ENCODE assay signal across 8 cellular contexts in the genomic region with DNA sequence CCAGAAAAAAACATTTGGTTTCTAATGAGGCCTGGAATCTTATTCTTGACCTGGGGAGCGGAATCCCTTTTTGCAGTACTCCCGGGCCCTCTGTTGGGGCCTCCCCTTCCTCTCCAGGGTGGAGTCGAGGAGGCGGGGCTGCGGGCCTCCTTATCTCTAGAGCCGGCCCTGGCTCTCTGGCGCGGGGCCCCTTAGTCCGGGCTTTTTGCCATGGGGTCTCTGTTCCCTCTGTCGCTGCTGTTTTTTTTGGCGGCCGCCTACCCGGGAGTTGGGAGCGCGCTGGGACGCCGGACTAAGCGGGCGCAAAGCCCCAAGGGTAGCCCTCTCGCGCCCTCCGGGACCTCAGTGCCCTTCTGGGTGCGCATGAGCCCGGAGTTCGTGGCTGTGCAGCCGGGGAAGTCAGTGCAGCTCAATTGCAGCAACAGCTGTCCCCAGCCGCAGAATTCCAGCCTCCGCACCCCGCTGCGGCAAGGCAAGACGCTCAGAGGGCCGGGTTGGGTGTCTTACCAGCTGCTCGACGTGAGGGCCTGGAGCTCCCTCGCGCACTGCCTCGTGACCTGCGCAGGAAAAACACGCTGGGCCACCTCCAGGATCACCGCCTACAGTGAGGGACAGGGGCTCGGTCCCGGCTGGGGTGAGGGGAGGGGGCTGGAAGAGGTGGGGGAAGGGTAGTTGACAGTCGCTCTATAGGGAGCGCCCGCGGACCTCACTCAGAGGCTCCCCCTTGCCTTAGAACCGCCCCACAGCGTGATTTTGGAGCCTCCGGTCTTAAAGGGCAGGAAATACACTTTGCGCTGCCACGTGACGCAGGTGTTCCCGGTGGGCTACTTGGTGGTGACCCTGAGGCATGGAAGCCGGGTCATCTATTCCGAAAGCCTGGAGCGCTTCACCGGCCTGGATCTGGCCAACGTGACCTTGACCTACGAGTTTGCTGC. TPM values are rescaled to one million over a fixed set of nuclear protein-coding genes. Genes with fewer than 3 reads are reported as not detected.
DNase-seq lines count a peak whose midpoint lies in the region; ATAC-seq and TF ChIP-seq lines count a peak whose summit lies in the region.

A gene with protein sequence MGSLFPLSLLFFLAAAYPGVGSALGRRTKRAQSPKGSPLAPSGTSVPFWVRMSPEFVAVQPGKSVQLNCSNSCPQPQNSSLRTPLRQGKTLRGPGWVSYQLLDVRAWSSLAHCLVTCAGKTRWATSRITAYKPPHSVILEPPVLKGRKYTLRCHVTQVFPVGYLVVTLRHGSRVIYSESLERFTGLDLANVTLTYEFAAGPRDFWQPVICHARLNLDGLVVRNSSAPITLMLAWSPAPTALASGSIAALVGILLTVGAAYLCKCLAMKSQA (plus strand): TSS at position 153 of the 935 bp plus-strand sequence. CDS start 58 bp downstream, at position 211.

- H3K9me3 ChIP-seq in SJCRH30 (replicated peaks), result no peaks in the 10 kb centered on the region; the same call in 1 of the 2 replicates
- no peaks in the 10 kb centered on the region for H3K9me3 ChIP-seq in endodermal cell (ENCODE audit: control insufficient read depth, low read length)
- no peaks in the 10 kb centered on the region for H3K9me3 ChIP-seq in Karpas-422 (ENCODE audit: low read length)

- peak within 1 kb of the TSS; percentile 38 for H3K4me3 Mint-ChIP-seq in endodermal cell

- TF ChIP-seq POLR2A in GM18951 (IDR thresholded peaks at IDR 0.05; ENCODE audit: extremely low read depth, insufficient read depth, insufficient read length), result peak; percentile 54

- DNase-seq in SJCRH30, result peak; percentile 89 to 90
- DNase-seq in endodermal cell, result peak; percentile 83
- no peak for DNase-seq in omental fat pad (ENCODE audit: low spot score)
- no peak for DNase-seq in D341Med (ENCODE audit: low spot score)
- no peak for DNase-seq in ureter (ENCODE audit: low spot score)
- no peak for DNase-seq in 8988T
- DNase-seq in Karpas-422, result no peak

- peak within 1 kb of the TSS; percentile 73 for H3K27ac ChIP-seq in SJCRH30
- no peak within 1 kb of the TSS for H3K27ac ChIP-seq in endodermal cell (ENCODE audit: low read depth, low read length)
- no peak within 1 kb of the TSS for H3K27ac ChIP-seq in Karpas-422 (ENCODE audit: low read length)

- no peaks in the 10 kb centered on the region for H3K9me2 ChIP-seq in Karpas-422 (replicated peaks; ENCODE audit: insufficient read depth, low read length)

- H2AFZ ChIP-seq in Karpas-422 (ENCODE audit: low read length), result no peak within 1 kb of the TSS

- no peaks in the 10 kb centered on the region for H3K36me3 Mint-ChIP-seq in endodermal cell (ENCODE audit: low read depth)

- TF ChIP-seq CTCF in endodermal cell (conservative IDR thresholded peaks at IDR 0.05), result no peak
- no peak for TF ChIP-seq CTCF in omental fat pad (IDR thresholded peaks at IDR 0.05)

- 13 to 15% methylated on average over 46 to 59 of the region's 59 CpGs for WGBS in endodermal cell (ENCODE audit: insufficient coverage in 1 of 2, insufficient read length in 1 of 2), 2 experiments

- H3K9me3 Mint-ChIP-seq in endodermal cell, result peaks cover 3% of the 10 kb centered on the region

- H3K4me1 ChIP-seq in SJCRH30 (peaks cover 3% of the 10 kb centered on the region; the same call in 1 of the 2 replicates), endodermal cell (ENCODE audit: control insufficient read depth, insufficient read depth, low read length) (peaks cover 3% of the 10 kb centered on the region), Karpas-422 (ENCODE audit: low read length) (peaks cover 30% of the 10 kb centered on the region)

- H3K9ac ChIP-seq in endodermal cell (ENCODE audit: extremely low read depth, low read length, poor library complexity, severe bottlenecking) (no peak within 1 kb of the TSS), Karpas-422 (ENCODE audit: low read length) (no peak within 1 kb of the TSS)

- no peaks in the 10 kb centered on the region for H3K79me2 ChIP-seq in Karpas-422 (ENCODE audit: low read length)

- in situ Hi-C loops in GM18951 (cut with MboI; ENCODE audit: low sequenced_read_pairs, unreplicated experiment), result no loop called here

- no peak within 1 kb of the TSS for H3K4me2 ChIP-seq in Karpas-422 (ENCODE audit: low read depth, low read length, poor library complexity, severe bottlenecking)

- no peaks in the 10 kb centered on the region for H3K27me3 ChIP-seq in SJCRH30
- H3K27me3 ChIP-seq in endodermal cell (ENCODE audit: control insufficient read depth, insufficient read depth, low read length, poor library complexity, severe bottlenecking), result peaks cover 69% of the 10 kb centered on the region
- no peaks in the 10 kb centered on the region for H3K27me3 ChIP-seq in Karpas-422 (ENCODE audit: low read length)

- H3K36me3 ChIP-seq in SJCRH30 (no peaks in the 10 kb centered on the region), endodermal cell (ENCODE audit: control insufficient read depth, insufficient read depth, low read length) (no peaks in the 10 kb centered on the region), Karpas-422 (ENCODE audit: insufficient read depth, low read length) (no peaks in the 10 kb centered on the region)

- no peaks in the 10 kb centered on the region for H4K20me1 ChIP-seq in Karpas-422 (ENCODE audit: insufficient read depth, low read depth, low read length)

- H3K27ac Mint-ChIP-seq in endodermal cell, result no peak within 1 kb of the TSS

- H3K4me3 ChIP-seq in SJCRH30 (peak within 1 kb of the TSS; percentile 59), endodermal cell (ENCODE audit: low read length) (no peak within 1 kb of the TSS), Karpas-422 (ENCODE audit: low read length) (no peak within 1 kb of the TSS)

- H3K27me3 Mint-ChIP-seq in endodermal cell (ENCODE audit: insufficient read depth), result peaks cover 71% of the 10 kb centered on the region

- peaks cover 10% of the 10 kb centered on the region for H3K4me1 Mint-ChIP-seq in endodermal cell

- peak; percentile 17 for ATAC-seq in omental fat pad (ENCODE audit: low FRiP score)

RNA-seq across cellular contexts. Expression of the gene that starts here (rescaled TPM):
- total RNA-seq in SJCRH30 (2014; rRNA removed; shearing (Covaris generic)), result 1.7 and 2.8 TPM in 2 replicates
- total RNA-seq in endodermal cell, result under 1 TPM in 1 of 2 donors, not detected in 1; 0.44 TPM
- 0.28 TPM for polyA plus RNA-seq in endodermal cell (2013, experiment 1 of 2)
- polyA plus RNA-seq in endodermal cell (2013, experiment 2 of 2), result 0.21 TPM
- total RNA-seq in omental fat pad, result 1 to 10 TPM in 3 of 4 donors, under 1 TPM in 1; 0.82 to 7.5 (median 2.0) TPM
- total RNA-seq in ureter, result 1.0 TPM
- not detected in 2 replicates for total RNA-seq in Karpas-422 (2014; rRNA removed; shearing (Covaris generic); ENCODE audit: low replicate concordance)

Comparison
In these comparisons a context has a peak if more than half of its experiments do, and no peak if none do; other contexts are left out.
1. Peak in DNase-seq in endodermal cell; RNA of the gene not detected or under 1 TPM.
2. DNase-seq: peak in SJCRH30 (2 of 2); none in omental fat pad (single experiment), D341Med (single experiment), ureter (single experiment), 8988T (single experiment) and Karpas-422 (single experiment).